24 cellular contexts compared by ENCODE assay signal in the genomic region with DNA sequence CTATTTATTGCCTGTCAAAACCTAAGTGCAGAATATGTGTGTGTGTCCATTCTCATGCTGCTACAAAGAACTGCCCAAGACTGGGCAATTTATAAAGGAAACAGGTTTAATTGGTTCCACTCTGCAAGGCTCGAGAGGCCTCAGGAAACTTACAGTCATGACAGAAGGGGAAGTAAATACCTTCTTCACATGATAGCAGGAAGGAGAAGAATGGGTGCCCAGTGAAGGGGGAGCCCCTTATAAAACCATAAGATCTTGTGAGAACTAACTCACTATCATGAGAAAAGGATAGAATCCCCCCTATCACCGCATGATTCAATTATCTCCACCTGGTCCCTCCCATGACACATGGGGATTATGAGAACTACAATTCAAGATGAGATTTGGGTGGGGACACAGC.
"Had no signal": no experiment of that assay in that cellular context is flagged by ENCODE, and none has a peak within 500 bp of the region (broad histone marks: within the 10 kb centered on the region; RNA-seq: fewer than 3 reads in every experiment).

No MANE protein-coding gene starts in this region.

- DNase-seq: colonic mucosa; cortex of kidney; dermis blood vessel endothelial cell; dorsolateral prefrontal cortex; effector CD4-positive, alpha-beta T cell; effector CD8-positive, alpha-beta T cell; effector memory CD4-positive, alpha-beta T cell; effector memory CD8-positive, alpha-beta T cell; endodermal cell; erythroblast; esophagus squamous epithelium; foreskin fibroblast; foreskin keratinocyte; foreskin melanocyte; gastrocnemius medialis; glutamatergic neuron; head of caudate nucleus; heart left ventricle; heart right ventricle had no signal

- H3K4me3 Mint-ChIP-seq: dendritic cell treated with granulocyte-macrophage colony-stimulating factor and Interleukin-4, amounts not matched to agents 40 ng/mL and 50 ng/mL, for 4 days; effector memory CD8-positive, alpha-beta T cell; endodermal cell had no signal

- ATAC-seq: effector memory CD8-positive, alpha-beta T cell; esophagus mucosa; foreskin keratinocyte; gastrocnemius medialis; gastroesophageal sphincter; heart left ventricle; heart right ventricle had no signal

- H3K4me3 ChIP-seq: colonic mucosa, coronary artery, dorsolateral prefrontal cortex, esophagus muscularis mucosa, esophagus squamous epithelium, gastrocnemius medialis, gastroesophageal sphincter, heart left ventricle, heart right ventricle had no signal

- H3K27ac Mint-ChIP-seq: dendritic cell treated with granulocyte-macrophage colony-stimulating factor and Interleukin-4, amounts not matched to agents 40 ng/mL and 50 ng/mL, for 4 days; effector memory CD8-positive, alpha-beta T cell; endodermal cell had no signal

- H3K27me3 Mint-ChIP-seq: dendritic cell treated with granulocyte-macrophage colony-stimulating factor and Interleukin-4, amounts not matched to agents 40 ng/mL and 50 ng/mL, for 4 days; effector memory CD8-positive, alpha-beta T cell had no signal
